ENCODE assay signal across 14 cellular contexts in the genomic region with DNA sequence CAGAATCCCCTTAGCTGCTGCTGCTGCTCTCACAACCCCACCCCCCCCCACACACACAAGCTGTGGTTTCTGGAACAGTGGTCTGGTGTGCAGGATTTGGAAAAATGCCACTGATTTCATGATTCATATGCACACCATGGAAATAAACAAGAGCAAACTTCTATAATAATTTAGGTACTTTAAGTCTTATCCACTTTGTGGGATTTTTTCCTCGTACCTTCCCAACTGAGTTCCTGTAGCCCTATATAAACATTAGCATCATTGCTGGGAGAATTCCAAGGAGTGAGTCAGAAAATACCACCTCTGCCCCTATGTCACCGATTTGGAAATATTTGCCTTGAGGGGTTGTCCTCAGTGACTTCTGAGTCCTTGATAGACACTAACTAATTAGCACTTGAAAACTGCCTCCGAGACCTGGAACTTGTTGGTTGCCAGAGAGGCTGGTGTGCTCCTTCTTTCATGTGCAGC.
DNase-seq lines count a peak whose midpoint lies in the region; ATAC-seq, FAIRE-seq and TF ChIP-seq lines count a peak whose summit lies in the region.
"Had no signal": no experiment of that assay in that cellular context is flagged by ENCODE, and none has a peak within 500 bp of the region (broad histone marks: within the 10 kb centered on the region; RNA-seq: fewer than 3 reads in every experiment).

No MANE protein-coding gene starts in this region.

- TF ChIP-seq CTCF in astrocyte of the spinal cord (IDR thresholded peaks at IDR 0.05; ENCODE audit: low read depth, low read length) (no peak), kidney epithelial cell (IDR thresholded peaks at IDR 0.05; ENCODE audit: insufficient read depth, low read length, poor library complexity, severe bottlenecking) (no peak)

- no peaks in the 10 kb centered on the region for H3K36me3 Mint-ChIP-seq in naive thymus-derived CD4-positive, alpha-beta T cell
- H3K36me3 Mint-ChIP-seq: CD8-positive, alpha-beta T cell had no signal

- H3K36me3 ChIP-seq in kidney epithelial cell (ENCODE audit: control insufficient read depth, insufficient read depth, low read length): no peaks in the 10 kb centered on the region
- no peaks in the 10 kb centered on the region for H3K36me3 ChIP-seq in naive thymus-derived CD4-positive, alpha-beta T cell (ENCODE audit: control insufficient read depth in 2 of 3, insufficient read depth in 3 of 3, low read length in 3 of 3)
- H3K36me3 ChIP-seq: ascending aorta had no signal

- POLR2A ChIA-PET in naive thymus-derived CD4-positive, alpha-beta T cell (lab: Charles Lee): no interaction called here

- in situ Hi-C loops in astrocyte of the spinal cord (cut with HindIII; ENCODE audit: low sequenced_read_pairs): no loop called here

- no peak overlapping the region for H3K4me3 Mint-ChIP-seq in naive thymus-derived CD4-positive, alpha-beta T cell
- H3K4me3 Mint-ChIP-seq: activated CD4-positive, alpha-beta memory T cell treated with anti-CD3 and anti-CD28 coated beads, Interleukin-2, amount 10 ng/mL, durations not matched to agents 7 days and 5 days; CD8-positive, alpha-beta T cell had no signal

- no peak overlapping the region for H3K27ac ChIP-seq in naive thymus-derived CD4-positive, alpha-beta T cell (ENCODE audit: low read depth, low read length)
- H3K27ac ChIP-seq: ascending aorta, parathyroid adenoma had no signal

- H3K4me1 Mint-ChIP-seq in naive thymus-derived CD4-positive, alpha-beta T cell: peaks cover 0 to 6% (median 5%) of the 10 kb centered on the region in 7 donors
- H3K4me1 Mint-ChIP-seq: activated CD4-positive, alpha-beta memory T cell treated with anti-CD3 and anti-CD28 coated beads, Interleukin-2, amount 10 ng/mL, durations not matched to agents 7 days and 5 days had no signal

- FAIRE-seq in HTR-8/SVneo (lab: Jason Lieb, UNC): peak; percentile 70

- no peaks in the 10 kb centered on the region for H3K4me1 ChIP-seq in naive thymus-derived CD4-positive, alpha-beta T cell (ENCODE audit: control insufficient read depth in 2 of 2, insufficient read depth in 2 of 2, low read length in 2 of 2)

- no peaks in the 10 kb centered on the region for H3K9me3 Mint-ChIP-seq in naive thymus-derived CD4-positive, alpha-beta T cell
- H3K9me3 Mint-ChIP-seq: activated CD4-positive, alpha-beta memory T cell treated with anti-CD3 and anti-CD28 coated beads, Interleukin-2, amount 10 ng/mL, durations not matched to agents 7 days and 5 days; CD8-positive, alpha-beta T cell had no signal

- H3K9me3 ChIP-seq in naive thymus-derived CD4-positive, alpha-beta T cell (ENCODE audit: control insufficient read depth in 2 of 3, low read length in 3 of 3): no peaks in the 10 kb centered on the region
- H3K9me3 ChIP-seq: ascending aorta had no signal

- peaks cover 0 to 8% (median 5%) of the 10 kb centered on the region in 5 donors for H3K27me3 Mint-ChIP-seq in naive thymus-derived CD4-positive, alpha-beta T cell
- H3K27me3 Mint-ChIP-seq: activated CD4-positive, alpha-beta memory T cell treated with anti-CD3 and anti-CD28 coated beads, Interleukin-2, amount 10 ng/mL, durations not matched to agents 7 days and 5 days had no signal

- CTCF ChIA-PET in naive thymus-derived CD4-positive, alpha-beta T cell (lab: Charles Lee): no interaction called here

- H3K4me3 ChIP-seq in astrocyte of the spinal cord (ENCODE audit: low read depth, low read length): no peak overlapping the region
- H3K4me3 ChIP-seq in kidney epithelial cell (ENCODE audit: low read depth, low read length): no peak overlapping the region
- no peak overlapping the region for H3K4me3 ChIP-seq in naive thymus-derived CD4-positive, alpha-beta T cell (ENCODE audit: low read length)
- H3K4me3 ChIP-seq: ascending aorta had no signal

- no peak overlapping the region for H3K27ac Mint-ChIP-seq in naive thymus-derived CD4-positive, alpha-beta T cell
- H3K27ac Mint-ChIP-seq: activated CD4-positive, alpha-beta memory T cell treated with anti-CD3 and anti-CD28 coated beads, Interleukin-2, amount 10 ng/mL, durations not matched to agents 7 days and 5 days; CD8-positive, alpha-beta T cell had no signal

- DNase-seq in AG08396 (ENCODE audit: low spot score) (peak; percentile 24), HTR-8/SVneo (ENCODE audit: insufficient read length, low spot score) (peak; percentile 74), astrocyte of the spinal cord (ENCODE audit: low read depth, low spot score) (peak; percentile 93), kidney epithelial cell (ENCODE audit: low read depth) (peak; percentile 54), mesenteric fat pad (ENCODE audit: low spot score) (no peak)
- DNase-seq in naive thymus-derived CD4-positive, alpha-beta T cell: no peak
- DNase-seq in activated CD4-positive, alpha-beta T cell treated with anti-CD3 and anti-CD28 coated beads, Interleukin-2, amount 50 U/mL, for 4 hours: no peak
- DNase-seq: activated CD4-positive, alpha-beta memory T cell treated with anti-CD3 and anti-CD28 coated beads, Interleukin-2, amount 10 ng/mL, durations not matched to agents 7 days and 5 days; CD8-positive, alpha-beta T cell; KG1; RPMI8226 had no signal

- no peak for ATAC-seq in GM19324 (IDR thresholded peaks at IDR 0.05; ENCODE audit: low FRiP score, unreplicated experiment)
- no peak for ATAC-seq in naive thymus-derived CD4-positive, alpha-beta T cell
- ATAC-seq: CD8-positive, alpha-beta T cell had no signal

- intact Hi-C loops in naive thymus-derived CD4-positive, alpha-beta T cell (cut with micrococcal nuclease): no loop called here

- H3K27me3 ChIP-seq in kidney epithelial cell (ENCODE audit: control insufficient read depth, insufficient read depth, low read length): no peaks in the 10 kb centered on the region
- no peaks in the 10 kb centered on the region for H3K27me3 ChIP-seq in naive thymus-derived CD4-positive, alpha-beta T cell (ENCODE audit: control insufficient read depth in 2 of 2, insufficient read depth in 2 of 2, low read length in 2 of 2)
- H3K27me3 ChIP-seq: ascending aorta had no signal

Comparison
In these comparisons a context has a peak if more than half of its experiments do, and no peak if none do; other contexts are left out.
1. DNase-seq: peak in AG08396 (single experiment), HTR-8/SVneo (single experiment), astrocyte of the spinal cord (single experiment) and kidney epithelial cell (single experiment); none in naive thymus-derived CD4-positive, alpha-beta T cell (0 of 9), activated CD4-positive, alpha-beta T cell treated with anti-CD3 and anti-CD28 coated beads, Interleukin-2, amount 50 U/mL, for 4 hours (0 of 2) and mesenteric fat pad (single experiment).